13 cellular contexts compared by ENCODE assay signal in genomic region chr15:57592836-57593420, GRCh38. TPM values are rescaled to one million over a fixed set of nuclear protein-coding genes. Genes with fewer than 3 reads are reported as not detected.
DNase-seq lines count a peak whose midpoint lies in the region; ATAC-seq, FAIRE-seq and TF ChIP-seq lines count a peak whose summit lies in the region.
"Had no signal": no experiment of that assay in that cellular context is flagged by ENCODE, and none has a peak within 500 bp of the region (broad histone marks: within the 10 kb centered on the region; RNA-seq: fewer than 3 reads in every experiment).

No MANE protein-coding gene starts in this region.

- ATAC-seq in RWPE2 (ENCODE audit: low read depth) (no peak), pancreas (no peak), HG03025 (IDR thresholded peaks at IDR 0.05; ENCODE audit: low FRiP score, unreplicated experiment) (no peak)
- ATAC-seq in stimulated activated naive CD8-positive, alpha-beta T cell treated with anti-CD3 and anti-CD28 coated beads, Interleukin-15, amount 100 ng/mL, for 72 hours = no peak
- ATAC-seq: stimulated activated effector memory CD8-positive, alpha-beta T cell treated with anti-CD3 and anti-CD28 coated beads, Interleukin-12 subunit alpha, Interleukin-12 subunit beta, amount 100 ng/mL, for 72 hours had no signal

- no peak overlapping the region for H3K27ac ChIP-seq in CD4-positive, alpha-beta memory T cell (ENCODE audit: low read depth, low read length)
- H3K27ac ChIP-seq in RWPE2 (ENCODE audit: poor library complexity, severe bottlenecking) (peak overlapping the region; percentile 13), epithelial cell of prostate (peak overlapping the region; percentile 73), pancreas (peak overlapping the region in 3 of 4 donors; percentile 75 to 92 (median 91))

- H3K4me1 Mint-ChIP-seq in CD4-positive, alpha-beta memory T cell = peaks cover 5 to 18% (median 13%) of the 10 kb centered on the region in 4 donors
- H3K4me1 Mint-ChIP-seq in stimulated activated naive CD8-positive, alpha-beta T cell treated with anti-CD3 and anti-CD28 coated beads, Interleukin-15, amount 100 ng/mL, for 72 hours = peaks cover 6% of the 10 kb centered on the region

- peaks cover 22 to 26% of the 10 kb centered on the region in 2 donors for H3K27me3 Mint-ChIP-seq in CD4-positive, alpha-beta memory T cell
- peaks cover 62% of the 10 kb centered on the region for H3K27me3 Mint-ChIP-seq in stimulated activated naive CD8-positive, alpha-beta T cell treated with anti-CD3 and anti-CD28 coated beads, Interleukin-15, amount 100 ng/mL, for 72 hours

- H3K27me3 ChIP-seq in CD4-positive, alpha-beta memory T cell (ENCODE audit: insufficient read depth, low read length) = peaks cover 4% of the 10 kb centered on the region
- H3K27me3 ChIP-seq in RWPE2 (ENCODE audit: insufficient read depth, poor library complexity, severe bottlenecking) (no peaks in the 10 kb centered on the region), pancreas (no peaks in the 10 kb centered on the region)

- POLR2A ChIA-PET in CD4-positive, alpha-beta memory T cell (lab: Charles Lee; ENCODE audit: partially characterized antibody) = interaction anchor here (1.6 kb wide), 1 partner anchor 114 kb away, joined by 3 read pairs; the partner anchor contains the start of gene POLR2M

- FAIRE-seq in pancreas (lab: Jason Lieb, UNC) = no peak
- FAIRE-seq: islet of Langerhans had no signal

- intact Hi-C loops in CD4-positive, alpha-beta memory T cell (cut with micrococcal nuclease) = no loop called here
- intact Hi-C loops in pancreas (cut with DNase I) = no loop called here

- H3K36me3 ChIP-seq in CD4-positive, alpha-beta memory T cell (ENCODE audit: insufficient read depth, low read length) = no peaks in the 10 kb centered on the region
- H3K36me3 ChIP-seq in RWPE2 (ENCODE audit: low read depth) (no peaks in the 10 kb centered on the region), pancreas (no peaks in the 10 kb centered on the region)

- no peak for DNase-seq in CD4-positive, alpha-beta memory T cell
- no peak for DNase-seq in RWPE2 (ENCODE audit: low spot score)
- no peak for DNase-seq in epithelial cell of prostate (ENCODE audit: low read depth, low spot score)
- DNase-seq in pancreas = no peak
- DNase-seq in effector CD4-positive, alpha-beta T cell = no peak
- no peak for DNase-seq in NCI-H1417 (lab: John Stamatoyannopoulos, UW)
- no peak for DNase-seq in stimulated activated naive CD8-positive, alpha-beta T cell treated with anti-CD3 and anti-CD28 coated beads, Interleukin-15, amount 100 ng/mL, for 72 hours
- DNase-seq: central memory CD4-positive, alpha-beta T cell; nucleus accumbens; stimulated activated CD4-positive, alpha-beta T cell treated with anti-CD3 and anti-CD28 coated beads, Interleukin-2, amount 100 ng/mL, for 24 hours had no signal

- peaks cover 9% of the 10 kb centered on the region for H3K4me1 ChIP-seq in CD4-positive, alpha-beta memory T cell (ENCODE audit: insufficient read depth, low read length)
- H3K4me1 ChIP-seq in RWPE2 (ENCODE audit: insufficient read depth, poor library complexity, severe bottlenecking) (peaks cover 36% of the 10 kb centered on the region), pancreas (peaks cover 43 to 57% (median 51%) of the 10 kb centered on the region in 3 donors)

- no peaks in the 10 kb centered on the region for H3K36me3 Mint-ChIP-seq in CD4-positive, alpha-beta memory T cell
- H3K36me3 Mint-ChIP-seq: stimulated activated effector memory CD8-positive, alpha-beta T cell treated with anti-CD3 and anti-CD28 coated beads, Interleukin-12 subunit alpha, Interleukin-12 subunit beta, amount 100 ng/mL, for 72 hours had no signal

- H3K9me3 Mint-ChIP-seq in CD4-positive, alpha-beta memory T cell = no peaks in the 10 kb centered on the region
- H3K9me3 Mint-ChIP-seq in stimulated activated naive CD8-positive, alpha-beta T cell treated with anti-CD3 and anti-CD28 coated beads, Interleukin-15, amount 100 ng/mL, for 72 hours = no peaks in the 10 kb centered on the region
- H3K9me3 Mint-ChIP-seq: stimulated activated effector memory CD8-positive, alpha-beta T cell treated with anti-CD3 and anti-CD28 coated beads, Interleukin-12 subunit alpha, Interleukin-12 subunit beta, amount 100 ng/mL, for 72 hours had no signal

- H3K4me3 Mint-ChIP-seq in CD4-positive, alpha-beta memory T cell = peak overlapping the region in 7 of 8 donors; percentile 12 to 67 (median 62)
- H3K4me3 Mint-ChIP-seq in stimulated activated naive CD8-positive, alpha-beta T cell treated with anti-CD3 and anti-CD28 coated beads, Interleukin-15, amount 100 ng/mL, for 72 hours = no peak overlapping the region
- H3K4me3 Mint-ChIP-seq: stimulated activated effector memory CD8-positive, alpha-beta T cell treated with anti-CD3 and anti-CD28 coated beads, Interleukin-12 subunit alpha, Interleukin-12 subunit beta, amount 100 ng/mL, for 72 hours had no signal

- H3K4me3 ChIP-seq in CD4-positive, alpha-beta memory T cell (ENCODE audit: low read length in 2 of 2) = no peak overlapping the region
- peak overlapping the region; percentile 57 for H3K4me3 ChIP-seq in RWPE2 (ENCODE audit: severe bottlenecking)
- peak overlapping the region; percentile 64 to 88 (median 74) for H3K4me3 ChIP-seq in pancreas

- TF ChIP-seq CTCF in RWPE2 (IDR thresholded peaks at IDR 0.05; ENCODE audit: poor library complexity, severe bottlenecking) (no peak), pancreas (IDR thresholded peaks at IDR 0.05) (no peak)

- WGBS in pancreas, 2 donors = 25 to 33% methylated on average over 5 of the region's 5 CpGs

- no peaks in the 10 kb centered on the region for H3K9me3 ChIP-seq in CD4-positive, alpha-beta memory T cell (ENCODE audit: control insufficient read depth in 1 of 2, low read length in 2 of 2)
- H3K9me3 ChIP-seq in RWPE2 (ENCODE audit: severe bottlenecking) (no peaks in the 10 kb centered on the region), pancreas (no peaks in the 10 kb centered on the region)

- CTCF ChIA-PET in CD4-positive, alpha-beta memory T cell (lab: Charles Lee; ENCODE audit: partially characterized antibody) = no interaction called here

- H3K27ac Mint-ChIP-seq in CD4-positive, alpha-beta memory T cell = no peak overlapping the region
- no peak overlapping the region for H3K27ac Mint-ChIP-seq in stimulated activated naive CD8-positive, alpha-beta T cell treated with anti-CD3 and anti-CD28 coated beads, Interleukin-15, amount 100 ng/mL, for 72 hours
- H3K27ac Mint-ChIP-seq: stimulated activated effector memory CD8-positive, alpha-beta T cell treated with anti-CD3 and anti-CD28 coated beads, Interleukin-12 subunit alpha, Interleukin-12 subunit beta, amount 100 ng/mL, for 72 hours had no signal

RNA-seq across cellular contexts. Expression of gene MYZAP, which starts 1.2 kb away (rescaled TPM):
- 1 to 10 TPM; 1.2 to 1.7 TPM for total RNA-seq in CD4-positive, alpha-beta memory T cell
- polyA plus RNA-seq in CD4-positive, alpha-beta memory T cell = under 1 TPM; 0.16 to 0.96 TPM
- total RNA-seq in pancreas = 10 to 100 TPM in 3 of 6 donors, 1 to 10 TPM in 3; 6.7 to 13.4 (median 9.7) TPM
- 10 to 100 TPM in 1 of 2 donors, 1 to 10 TPM in 1; 5.4 to 10.0 TPM for polyA plus RNA-seq in pancreas

Comparison
In these comparisons a context has a peak if more than half of its experiments do, and no peak if none do; other contexts are left out.
1. H3K4me3 ChIP-seq: peak in RWPE2 (single experiment) and pancreas (4 of 4); none in CD4-positive, alpha-beta memory T cell (0 of 2).
2. H3K4me3 Mint-ChIP-seq: peak in CD4-positive, alpha-beta memory T cell (7 of 8); none in stimulated activated naive CD8-positive, alpha-beta T cell treated with anti-CD3 and anti-CD28 coated beads, Interleukin-15, amount 100 ng/mL, for 72 hours (0 of 2).